Comparison of ENCODE assay signal across 8 cellular contexts in the genomic region with DNA sequence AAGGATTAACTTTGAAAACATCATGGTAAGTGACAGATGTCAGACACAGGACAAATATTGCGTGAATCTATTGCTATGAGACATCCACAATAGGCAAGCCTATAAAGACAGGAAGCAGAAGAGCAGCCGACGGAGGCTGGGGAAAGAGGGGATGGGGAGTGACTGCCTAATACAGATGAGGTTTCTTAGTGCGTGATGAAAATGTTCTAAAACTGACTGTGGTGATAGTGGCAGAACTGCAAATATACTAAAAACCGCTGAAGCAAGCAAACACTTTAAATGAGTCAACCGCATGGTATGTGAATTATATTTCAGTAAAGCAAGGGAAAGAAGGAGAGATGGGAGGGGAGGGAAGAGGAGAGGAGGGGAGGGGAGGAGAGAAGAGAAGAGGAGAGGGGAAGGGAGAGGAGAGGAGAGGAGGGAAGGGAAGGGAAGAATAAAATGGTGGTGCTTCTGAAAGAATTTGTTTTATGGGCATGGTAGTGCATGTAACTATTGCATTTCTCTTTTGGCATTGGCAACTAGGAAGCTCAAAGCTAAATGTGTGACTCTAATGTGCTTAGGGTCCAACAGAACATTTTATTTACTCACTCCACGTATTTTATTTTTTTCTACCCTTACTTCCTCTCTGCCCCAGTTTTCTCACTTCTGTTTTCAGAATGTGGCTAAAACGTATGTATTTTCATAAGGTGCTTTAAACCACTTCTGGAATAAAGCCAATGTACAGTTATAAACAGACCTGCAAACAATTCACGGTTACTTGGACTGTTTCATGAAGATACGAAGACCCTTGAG. TPM values are rescaled to one million over a fixed set of nuclear protein-coding genes. Genes with fewer than 3 reads are reported as not detected.
DNase-seq lines count a peak whose midpoint lies in the region; ATAC-seq and TF ChIP-seq lines count a peak whose summit lies in the region.

No MANE protein-coding gene starts in this region.

- H3K9me3 ChIP-seq in prostate gland = no peaks in the 10 kb centered on the region

- CTCF ChIA-PET in activated naive CD4-positive, alpha-beta T cell treated with anti-CD3 and anti-CD28 coated beads for 36 hours (lab: Charles Lee) = interaction anchor here (1.2 to 2.8 kb wide), 3 partner anchors 18 to 29 kb away, joined by 3 to 23 read pairs (median 9); a partner anchor contains a TSS

- peak; percentile 70 for DNase-seq in activated naive CD4-positive, alpha-beta T cell treated with anti-CD3 and anti-CD28 coated beads for 36 hours
- no peak for DNase-seq in activated naive CD4-positive, alpha-beta T cell treated with anti-CD3 and anti-CD28 coated beads, Interleukin-2, amount 50 U/mL, for 16 hours
- peak; percentile 91 for DNase-seq in SIG-M5 treated with dmso at 0.1 percent for 504 hours (lab: John Stamatoyannopoulos, UW; ENCODE audit: unreplicated experiment)
- DNase-seq in fibroblast of mammary gland (ENCODE audit: low read depth) = peak; percentile 88
- DNase-seq in prostate gland (ENCODE audit: low spot score) = no peak
- DNase-seq in midbrain (lab: John Stamatoyannopoulos, UW) = no peak

- no peaks in the 10 kb centered on the region for H3K9me3 Mint-ChIP-seq in activated naive CD4-positive, alpha-beta T cell treated with anti-CD3 and anti-CD28 coated beads for 36 hours
- no peaks in the 10 kb centered on the region for H3K9me3 Mint-ChIP-seq in stimulated activated naive CD8-positive, alpha-beta T cell treated with anti-CD3 and anti-CD28 coated beads, Interleukin-15, Interleukin-2, amounts not matched to agents 100 ng/mL and 50 ng/mL, for 24 hours

- no peaks in the 10 kb centered on the region for H3K4me1 ChIP-seq in prostate gland (replicated peaks)

- intact Hi-C loops in activated naive CD4-positive, alpha-beta T cell treated with anti-CD3 and anti-CD28 coated beads for 36 hours (cut with micrococcal nuclease) = loop anchor here (1.0 kb wide), 2 partner anchors 17 to 19 kb away; no protein-coding TSS in a partner anchor
- intact Hi-C loops in prostate gland (cut with DNase I) = no loop called here

- H3K4me3 Mint-ChIP-seq in activated naive CD4-positive, alpha-beta T cell treated with anti-CD3 and anti-CD28 coated beads for 36 hours = peak overlapping the region; percentile 25
- H3K4me3 Mint-ChIP-seq in stimulated activated naive CD8-positive, alpha-beta T cell treated with anti-CD3 and anti-CD28 coated beads, Interleukin-15, Interleukin-2, amounts not matched to agents 100 ng/mL and 50 ng/mL, for 24 hours = peak overlapping the region; percentile 24

- H3K36me3 Mint-ChIP-seq in activated naive CD4-positive, alpha-beta T cell treated with anti-CD3 and anti-CD28 coated beads for 36 hours (ENCODE audit: low read depth) = peaks cover 70% of the 10 kb centered on the region
- peaks cover 87% of the 10 kb centered on the region for H3K36me3 Mint-ChIP-seq in stimulated activated naive CD8-positive, alpha-beta T cell treated with anti-CD3 and anti-CD28 coated beads, Interleukin-15, Interleukin-2, amounts not matched to agents 100 ng/mL and 50 ng/mL, for 24 hours (ENCODE audit: low read depth)

- peak overlapping the region; percentile 93 for H3K27ac Mint-ChIP-seq in activated naive CD4-positive, alpha-beta T cell treated with anti-CD3 and anti-CD28 coated beads for 36 hours
- H3K27ac Mint-ChIP-seq in stimulated activated naive CD8-positive, alpha-beta T cell treated with anti-CD3 and anti-CD28 coated beads, Interleukin-15, Interleukin-2, amounts not matched to agents 100 ng/mL and 50 ng/mL, for 24 hours = peak overlapping the region; percentile 84

- H3K4me3 ChIP-seq in fibroblast of mammary gland (ENCODE audit: control insufficient read depth, low read depth, low read length) (no peak overlapping the region), prostate gland (no peak overlapping the region)

- H3K27ac ChIP-seq in prostate gland = peak overlapping the region in 1 of 2 donors; percentile 3

- TF ChIP-seq CTCF in fibroblast of mammary gland (conservative IDR thresholded peaks at IDR 0.05; ENCODE audit: control insufficient read depth, insufficient read depth, low read depth, low read length) = no peak
- TF ChIP-seq CTCF in prostate gland (IDR thresholded peaks at IDR 0.05) = no peak

- WGBS in prostate gland = 48% methylated on average over 10 of the region's 10 CpGs

- no peaks in the 10 kb centered on the region for H3K36me3 ChIP-seq in prostate gland

- ATAC-seq in HG03064 (IDR thresholded peaks at IDR 0.05; ENCODE audit: low read depth, unreplicated experiment) = peak; percentile 45

- no peaks in the 10 kb centered on the region for H3K27me3 Mint-ChIP-seq in activated naive CD4-positive, alpha-beta T cell treated with anti-CD3 and anti-CD28 coated beads for 36 hours (ENCODE audit: low read depth)
- H3K27me3 Mint-ChIP-seq in stimulated activated naive CD8-positive, alpha-beta T cell treated with anti-CD3 and anti-CD28 coated beads, Interleukin-15, Interleukin-2, amounts not matched to agents 100 ng/mL and 50 ng/mL, for 24 hours = no peaks in the 10 kb centered on the region

- TF ChIP-seq POLR2A in prostate gland (IDR thresholded peaks at IDR 0.05) = no peak

- H3K4me1 Mint-ChIP-seq in activated naive CD4-positive, alpha-beta T cell treated with anti-CD3 and anti-CD28 coated beads for 36 hours (ENCODE audit: low read depth) = peaks cover 77% of the 10 kb centered on the region
- H3K4me1 Mint-ChIP-seq in stimulated activated naive CD8-positive, alpha-beta T cell treated with anti-CD3 and anti-CD28 coated beads, Interleukin-15, Interleukin-2, amounts not matched to agents 100 ng/mL and 50 ng/mL, for 24 hours (ENCODE audit: low read depth) = peaks cover 97% of the 10 kb centered on the region

- H3K27me3 ChIP-seq in prostate gland (replicated peaks; ENCODE audit: insufficient read depth) = no peaks in the 10 kb centered on the region

RNA-seq across cellular contexts. Expression of a gene that starts 21.3 kb away (rescaled TPM):
- total RNA-seq in activated naive CD4-positive, alpha-beta T cell treated with anti-CD3 and anti-CD28 coated beads for 36 hours = 100 to 1,000 TPM; 107 to 118 TPM
- 10 to 100 TPM; 20.5 to 30.1 TPM for total RNA-seq in prostate gland

RNA-seq across cellular contexts. Expression of a gene that starts 36.9 kb away (rescaled TPM):
- total RNA-seq in activated naive CD4-positive, alpha-beta T cell treated with anti-CD3 and anti-CD28 coated beads for 36 hours = not detected
- 1 to 10 TPM in 1 of 2 donors, under 1 TPM in 1; 0.91 to 1.9 TPM for total RNA-seq in prostate gland

RNA-seq across cellular contexts. Expression of a gene that starts 43.6 kb away (rescaled TPM):
- total RNA-seq in activated naive CD4-positive, alpha-beta T cell treated with anti-CD3 and anti-CD28 coated beads for 36 hours = not detected
- not detected for total RNA-seq in prostate gland

Comparison
In these comparisons a context has a peak if more than half of its experiments do, and no peak if none do; other contexts are left out.
1. DNase-seq: peak in activated naive CD4-positive, alpha-beta T cell treated with anti-CD3 and anti-CD28 coated beads for 36 hours (single experiment), SIG-M5 treated with dmso at 0.1 percent for 504 hours (single experiment) and fibroblast of mammary gland (single experiment); none in activated naive CD4-positive, alpha-beta T cell treated with anti-CD3 and anti-CD28 coated beads, Interleukin-2, amount 50 U/mL, for 16 hours (single experiment), prostate gland (single experiment) and midbrain (single experiment).